Comparison of ENCODE assay signal across 7 cellular contexts in genomic region chr18:29360659-29361058, GRCh38.
DNase-seq lines count a peak whose midpoint lies in the region; ATAC-seq and TF ChIP-seq lines count a peak whose summit lies in the region.
"Not testable (repeated sequence)": the region's sequence is repeated elsewhere in the genome, so short reads cannot be mapped to it uniquely, and the experiment has no call there.

No MANE protein-coding gene starts in this region.

- not testable (repeated sequence) for H3K4me3 Mint-ChIP-seq in GM23338
- H3K4me3 Mint-ChIP-seq in endodermal cell (peak overlapping the region; percentile 76), type B pancreatic cell (peak overlapping the region; percentile 36)

- peaks cover 25% of the 10 kb centered on the region for H3K9me3 ChIP-seq in endodermal cell (ENCODE audit: control insufficient read depth, low read length)
- H3K9me3 ChIP-seq in liver (ENCODE audit: control insufficient read depth in 4 of 4, low read length in 3 of 4); osteoblast (ENCODE audit: low read depth, low read length): not testable (repeated sequence)

- not testable (repeated sequence) for H3K4me2 ChIP-seq in GM23338; osteoblast (ENCODE audit: insufficient read depth, low read length)

- not testable (repeated sequence) for ATAC-seq in GM23338

- not testable (repeated sequence) for H3K27me3 Mint-ChIP-seq in GM23338 (ENCODE audit: insufficient read depth, low read depth, poor library complexity); endodermal cell (ENCODE audit: insufficient read depth); type B pancreatic cell

- H3K27me3 ChIP-seq in GM23338 (ENCODE audit: insufficient read depth); endodermal cell (ENCODE audit: control insufficient read depth, insufficient read depth, low read length, poor library complexity, severe bottlenecking); liver (ENCODE audit: control insufficient read depth in 4 of 4, insufficient read depth in 4 of 4, low read length in 3 of 4); osteoblast (ENCODE audit: insufficient read depth, low read length): not testable (repeated sequence)

- H3K9me2 ChIP-seq in GM23338 (ENCODE audit: insufficient read depth): not testable (repeated sequence)

- H3K9me3 Mint-ChIP-seq in GM23338 (peaks cover 10% of the 10 kb centered on the region), endodermal cell (peaks cover 27% of the 10 kb centered on the region)
- not testable (repeated sequence) for H3K9me3 Mint-ChIP-seq in type B pancreatic cell

- H3K9ac ChIP-seq in endodermal cell (ENCODE audit: extremely low read depth, low read length, poor library complexity, severe bottlenecking); liver (ENCODE audit: low read depth in 1 of 2, low read length in 2 of 2): not testable (repeated sequence)

- H3K79me2 ChIP-seq in GM23338 (replicated peaks; ENCODE audit: insufficient read depth); osteoblast (ENCODE audit: insufficient read depth, low read length): not testable (repeated sequence)

- not testable (repeated sequence) for H3F3A ChIP-seq in GM23338 (replicated peaks; ENCODE audit: low read depth)

- not testable (repeated sequence) for H3K36me3 Mint-ChIP-seq in GM23338 (ENCODE audit: low read depth); type B pancreatic cell
- H3K36me3 Mint-ChIP-seq in endodermal cell (ENCODE audit: low read depth): peaks cover 23% of the 10 kb centered on the region

- H4K20me1 ChIP-seq in GM23338 (replicated peaks; ENCODE audit: insufficient read depth); osteoblast (ENCODE audit: insufficient read depth, low read length): not testable (repeated sequence)

- H3K4me1 Mint-ChIP-seq in GM23338 (peaks cover 12% of the 10 kb centered on the region), endodermal cell (peaks cover 33% of the 10 kb centered on the region)
- H3K4me1 Mint-ChIP-seq in type B pancreatic cell (ENCODE audit: unreplicated experiment): not testable (repeated sequence)

- peaks cover 19% of the 10 kb centered on the region for H3K4me1 ChIP-seq in GM23338 (ENCODE audit: insufficient read depth)
- H3K4me1 ChIP-seq in endodermal cell (ENCODE audit: control insufficient read depth, insufficient read depth, low read length); liver (ENCODE audit: control insufficient read depth in 4 of 4, insufficient read depth in 4 of 4, low read length in 3 of 4); osteoblast (ENCODE audit: insufficient read depth, low read length): not testable (repeated sequence)

- not testable (repeated sequence) for H3K27ac ChIP-seq in GM23338 (ENCODE audit: low read depth); endodermal cell (ENCODE audit: low read depth, low read length); liver (ENCODE audit: low read depth in 1 of 2, low read length in 2 of 2); osteoblast (ENCODE audit: low read depth, low read length)

- not testable (repeated sequence) for TF ChIP-seq CTCF in GM23338 (conservative IDR thresholded peaks at IDR 0.05; ENCODE audit: low read depth in 2 of 2); endodermal cell (conservative IDR thresholded peaks at IDR 0.05); liver (IDR thresholded peaks at IDR 0.05; ENCODE audit: low read depth, low read length, missing input control); osteoblast (IDR thresholded peaks at IDR 0.05; ENCODE audit: extremely low read depth, low read depth, low read length); type B pancreatic cell (conservative IDR thresholded peaks at IDR 0.05)

- in situ Hi-C loops in Caki2 (cut with HindIII; ENCODE audit: low pct_unique_long_range_greater_than_20kb, low sequenced_read_pairs): not testable (repeated sequence)

- not testable (repeated sequence) for H3K4me3 ChIP-seq in GM23338; endodermal cell (ENCODE audit: low read length); liver (ENCODE audit: low read depth in 1 of 3, low read length in 3 of 3); osteoblast (ENCODE audit: insufficient read depth, low read length)

- DNase-seq in Caki2 (ENCODE audit: low read depth) (peak; percentile 39), kidney glomerular epithelial cell (lab: John Stamatoyannopoulos, UW) (peak; percentile 0)
- not testable (repeated sequence) for DNase-seq in GM23338 (ENCODE audit: low spot score); endodermal cell; osteoblast (ENCODE audit: insufficient read length, low spot score, missing footprints); type B pancreatic cell (ENCODE audit: extremely low spot score, unreplicated experiment)

- H2AFZ ChIP-seq in GM23338 (peak overlapping the region; percentile 40), osteoblast (ENCODE audit: low read length) (peak overlapping the region; percentile 68)

- H3K36me3 ChIP-seq in GM23338 (ENCODE audit: insufficient read depth); endodermal cell (ENCODE audit: control insufficient read depth, insufficient read depth, low read length); liver (ENCODE audit: control insufficient read depth in 4 of 4, insufficient read depth in 3 of 4, low read depth in 1 of 4, low read length in 3 of 4); osteoblast (ENCODE audit: insufficient read depth, low read length): not testable (repeated sequence)

- TF ChIP-seq RAD21 in liver (IDR thresholded peaks at IDR 0.05): not testable (repeated sequence)

- WGBS in endodermal cell (ENCODE audit: insufficient coverage in 1 of 2, insufficient read length in 1 of 2), 2 experiments: 96% methylated on average over 4 of the region's 4 CpGs; no CpG with 5 or more reads in 1 of the 2 experiments
- 27% methylated on average over 4 of the region's 4 CpGs for WGBS in liver

- H3K27ac Mint-ChIP-seq in GM23338, type B pancreatic cell: not testable (repeated sequence)
- H3K27ac Mint-ChIP-seq in endodermal cell: peak overlapping the region; percentile 15

TF ChIP-seq in liver, 16 proteins besides CTCF, POLR2A, EP300 and RAD21:
- TF ChIP-seq SP1 (IDR thresholded peaks at IDR 0.05) (peak; percentile 55), RXRA (IDR thresholded peaks at IDR 0.05) (peak; percentile 57 to 68), FOXA1 (IDR thresholded peaks at IDR 0.05) (peak; percentile 33), HNF4A (conservative IDR thresholded peaks at IDR 0.05) (peak in 1 of 2 donors; percentile 44), MAX (IDR thresholded peaks at IDR 0.05) (peak; percentile 38), FOXA2 (IDR thresholded peaks at IDR 0.05) (peak; percentile 82), YY1 (IDR thresholded peaks at IDR 0.05) (peak; percentile 40)
- TF ChIP-seq, protein P1, sequence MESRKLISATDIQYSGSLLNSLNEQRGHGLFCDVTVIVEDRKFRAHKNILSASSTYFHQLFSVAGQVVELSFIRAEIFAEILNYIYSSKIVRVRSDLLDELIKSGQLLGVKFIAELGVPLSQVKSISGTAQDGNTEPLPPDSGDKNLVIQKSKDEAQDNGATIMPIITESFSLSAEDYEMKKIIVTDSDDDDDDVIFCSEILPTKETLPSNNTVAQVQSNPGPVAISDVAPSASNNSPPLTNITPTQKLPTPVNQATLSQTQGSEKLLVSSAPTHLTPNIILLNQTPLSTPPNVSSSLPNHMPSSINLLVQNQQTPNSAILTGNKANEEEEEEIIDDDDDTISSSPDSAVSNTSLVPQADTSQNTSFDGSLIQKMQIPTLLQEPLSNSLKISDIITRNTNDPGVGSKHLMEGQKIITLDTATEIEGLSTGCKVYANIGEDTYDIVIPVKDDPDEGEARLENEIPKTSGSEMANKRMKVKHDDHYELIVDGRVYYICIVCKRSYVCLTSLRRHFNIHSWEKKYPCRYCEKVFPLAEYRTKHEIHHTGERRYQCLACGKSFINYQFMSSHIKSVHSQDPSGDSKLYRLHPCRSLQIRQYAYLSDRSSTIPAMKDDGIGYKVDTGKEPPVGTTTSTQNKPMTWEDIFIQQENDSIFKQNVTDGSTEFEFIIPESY (IDR thresholded peaks at IDR 0.05): peak; percentile 45
